ENCODE assay signal across 8 cellular contexts in the genomic region with DNA sequence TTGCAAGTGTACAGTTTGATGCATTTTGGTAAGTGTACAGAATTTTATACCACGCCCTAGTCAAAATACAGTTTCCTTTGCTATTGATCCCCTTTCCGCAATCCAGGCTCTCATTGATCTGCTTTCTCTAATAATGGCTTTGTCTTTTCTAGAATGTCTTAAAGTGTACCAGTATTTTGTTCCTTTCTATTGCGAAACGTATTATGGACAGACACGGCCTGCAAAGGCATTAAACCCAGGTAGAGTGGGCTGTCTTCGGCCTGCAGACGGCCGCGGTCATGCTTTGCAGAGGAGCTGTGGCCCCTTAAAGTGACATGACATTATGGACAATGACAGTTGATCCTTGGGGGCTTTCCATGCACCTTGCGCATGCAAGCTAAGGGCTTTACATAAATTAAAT.
"Had no signal": no experiment of that assay in that cellular context is flagged by ENCODE, and none has a peak within 500 bp of the region (broad histone marks: within the 10 kb centered on the region; RNA-seq: fewer than 3 reads in every experiment).

No MANE protein-coding gene starts in this region.

- FAIRE-seq: H54 had no signal

- H3K4me3 ChIP-seq: GM23248 had no signal

- DNase-seq: GM23248, GOT3, H9, HCEC 1CT, KG1 had no signal

- H3K9me3 Mint-ChIP-seq: IgD-negative memory B cell had no signal

- H3K4me3 Mint-ChIP-seq: H9, IgD-negative memory B cell had no signal

- H3K27ac ChIP-seq: GM23248, HL-60 had no signal

- H3K9ac ChIP-seq: GM23248 had no signal

- H3K27me3 Mint-ChIP-seq: IgD-negative memory B cell had no signal

- H3K27ac Mint-ChIP-seq: H9, IgD-negative memory B cell had no signal

- H2AFZ ChIP-seq: GM23248 had no signal
